Comparison of ENCODE assay signal across 9 cellular contexts in the genomic region with DNA sequence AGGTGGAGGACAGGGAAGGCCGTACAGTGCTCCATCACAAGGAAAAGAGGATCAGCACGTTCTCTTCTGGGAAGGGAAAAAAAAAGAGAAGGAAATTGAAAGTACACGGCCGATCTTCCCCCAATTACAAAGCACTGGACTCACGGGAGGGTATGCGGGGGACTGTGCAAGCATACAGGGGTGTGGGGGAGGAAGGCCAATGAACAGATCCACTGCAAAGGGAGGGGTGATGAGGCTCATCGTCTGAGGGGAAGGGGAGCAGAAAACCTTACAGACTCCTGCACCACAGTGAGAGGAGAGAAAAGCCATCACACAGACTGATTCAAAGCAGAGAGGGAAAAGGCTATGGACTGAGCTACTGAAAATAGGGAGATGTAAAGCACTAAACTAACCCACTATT. TPM values are rescaled to one million over a fixed set of nuclear protein-coding genes. Genes with fewer than 3 reads are reported as not detected.
DNase-seq lines count a peak whose midpoint lies in the region; ATAC-seq, FAIRE-seq and TF ChIP-seq lines count a peak whose summit lies in the region.
"Had no signal": no experiment of that assay in that cellular context is flagged by ENCODE, and none has a peak within 500 bp of the region (broad histone marks: within the 10 kb centered on the region; RNA-seq: fewer than 3 reads in every experiment).

No MANE protein-coding gene starts in this region.

- H3K4me1 Mint-ChIP-seq in activated CD8-positive, alpha-beta memory T cell treated with anti-CD3 and anti-CD28 coated beads, Interleukin-2, amount 10 ng/mL, durations not matched to agents 7 days and 5 days, result peaks cover 51% of the 10 kb centered on the region

- no peaks in the 10 kb centered on the region for H3K9me3 Mint-ChIP-seq in activated CD8-positive, alpha-beta memory T cell treated with anti-CD3 and anti-CD28 coated beads, Interleukin-2, amount 10 ng/mL, durations not matched to agents 7 days and 5 days (ENCODE audit: low read depth)
- no peaks in the 10 kb centered on the region for H3K9me3 Mint-ChIP-seq in activated naive CD4-positive, alpha-beta T cell treated with anti-CD3 and anti-CD28 coated beads, Interleukin-2, amount 50 U/mL, for 72 hours

- TF ChIP-seq CTCF in keratinocyte (optimal IDR thresholded peaks at IDR 0.05 in 1 of 3, IDR thresholded peaks at IDR 0.05 in 1 of 3, conservative IDR thresholded peaks at IDR 0.05 in 1 of 3; ENCODE audit: extremely low read depth in 1 of 3, insufficient read depth in 2 of 3, low read length in 3 of 3) (no peak), testis (IDR thresholded peaks at IDR 0.05) (no peak)

- H3K9me3 ChIP-seq in keratinocyte (ENCODE audit: control insufficient read depth, low read depth, low read length) (no peaks in the 10 kb centered on the region), testis (no peaks in the 10 kb centered on the region)

- ATAC-seq in activated CD8-positive, alpha-beta memory T cell treated with anti-CD3 and anti-CD28 coated beads, Interleukin-2, amount 10 ng/mL, durations not matched to agents 7 days and 5 days, result no peak
- no peak for ATAC-seq in activated naive CD4-positive, alpha-beta T cell treated with anti-CD3 and anti-CD28 coated beads, Interleukin-2, amount 50 U/mL, for 72 hours
- ATAC-seq in GM19351 (IDR thresholded peaks at IDR 0.05; ENCODE audit: unreplicated experiment), result no peak
- ATAC-seq in HG03460 (IDR thresholded peaks at IDR 0.05; ENCODE audit: unreplicated experiment), result no peak

- H3K4me3 ChIP-seq in keratinocyte (ENCODE audit: control insufficient read depth in 2 of 3, extremely low read depth in 1 of 3, insufficient read depth in 2 of 3, low read depth in 1 of 3, low read length in 3 of 3) (peak overlapping the region; percentile 48 to 77 (median 73)), testis (peak overlapping the region; percentile 66 to 77)

- H3K4me1 ChIP-seq in keratinocyte (ENCODE audit: control insufficient read depth, extremely low read depth, insufficient read depth, low read length) (peaks cover 16% of the 10 kb centered on the region), testis (peaks cover 3% of the 10 kb centered on the region)

- no peaks in the 10 kb centered on the region for H4K20me1 ChIP-seq in keratinocyte (ENCODE audit: control insufficient read depth, extremely low read depth, insufficient read depth, low read length)

- H3K79me2 ChIP-seq in keratinocyte (ENCODE audit: control insufficient read depth, insufficient read depth, low read length), result peaks cover 13% of the 10 kb centered on the region

- H3K27me3 ChIP-seq in keratinocyte (ENCODE audit: control insufficient read depth, extremely low read depth, insufficient read depth, low read length) (no peaks in the 10 kb centered on the region), testis (no peaks in the 10 kb centered on the region)

- peak overlapping the region; percentile 82 for H3K9ac ChIP-seq in keratinocyte (ENCODE audit: control insufficient read depth, extremely low read depth, insufficient read depth, low read length)

- no peak overlapping the region for H2AFZ ChIP-seq in keratinocyte (ENCODE audit: control insufficient read depth, low read length)

- no peak overlapping the region for H3K27ac ChIP-seq in keratinocyte (ENCODE audit: control insufficient read depth, insufficient read depth, low read length)
- H3K27ac ChIP-seq in testis, result peak overlapping the region; percentile 85 to 93

- dilution Hi-C loops in keratinocyte (cut with MboI; ENCODE audit: extremely low pct_ligation_motif_present, low sequenced_read_pairs), result no loop called here

- WGBS in testis, 2 donors, result 0 to 6% methylated on average over 5 to 7 of the region's 7 CpGs

- CTCF ChIA-PET in activated CD8-positive, alpha-beta memory T cell treated with anti-CD3 and anti-CD28 coated beads, Interleukin-2, amount 10 ng/mL, durations not matched to agents 7 days and 5 days (lab: Charles Lee), result no interaction called here

- intact Hi-C loops in testis (cut with DNase I; ENCODE audit: low total_unique reads), result no loop called here

- H3K36me3 Mint-ChIP-seq in activated CD8-positive, alpha-beta memory T cell treated with anti-CD3 and anti-CD28 coated beads, Interleukin-2, amount 10 ng/mL, durations not matched to agents 7 days and 5 days, result peaks cover 42% of the 10 kb centered on the region
- peaks cover 37 to 45% of the 10 kb centered on the region in 2 donors for H3K36me3 Mint-ChIP-seq in activated naive CD4-positive, alpha-beta T cell treated with anti-CD3 and anti-CD28 coated beads, Interleukin-2, amount 50 U/mL, for 72 hours

- H3K4me3 Mint-ChIP-seq in activated CD8-positive, alpha-beta memory T cell treated with anti-CD3 and anti-CD28 coated beads, Interleukin-2, amount 10 ng/mL, durations not matched to agents 7 days and 5 days, result peak overlapping the region; percentile 87

- peaks cover 2% of the 10 kb centered on the region for H3K9me1 ChIP-seq in keratinocyte (ENCODE audit: control insufficient read depth, extremely low read depth, insufficient read depth, low read length)

- peak overlapping the region; percentile 80 for H3K4me2 ChIP-seq in keratinocyte (ENCODE audit: control insufficient read depth, extremely low read depth, insufficient read depth, low read depth, low read length)

- no peak for TF ChIP-seq POLR2A in testis (IDR thresholded peaks at IDR 0.05)

- H3K36me3 ChIP-seq in keratinocyte (ENCODE audit: control insufficient read depth in 2 of 2, extremely low read depth in 1 of 2, insufficient read depth in 2 of 2, low read length in 2 of 2) (peaks cover 2 to 11% of the 10 kb centered on the region in 2 experiments), testis (ENCODE audit: low read depth, missing control alignments) (no peaks in the 10 kb centered on the region)

- H3K27ac Mint-ChIP-seq in activated CD8-positive, alpha-beta memory T cell treated with anti-CD3 and anti-CD28 coated beads, Interleukin-2, amount 10 ng/mL, durations not matched to agents 7 days and 5 days, result peak overlapping the region; percentile 92
- peak overlapping the region; percentile 94 to 95 for H3K27ac Mint-ChIP-seq in activated naive CD4-positive, alpha-beta T cell treated with anti-CD3 and anti-CD28 coated beads, Interleukin-2, amount 50 U/mL, for 72 hours

- FAIRE-seq in keratinocyte (lab: Jason Lieb, UNC), result no peak

- H3K27me3 Mint-ChIP-seq in activated CD8-positive, alpha-beta memory T cell treated with anti-CD3 and anti-CD28 coated beads, Interleukin-2, amount 10 ng/mL, durations not matched to agents 7 days and 5 days, result no peaks in the 10 kb centered on the region

- DNase-seq in activated CD8-positive, alpha-beta memory T cell treated with anti-CD3 and anti-CD28 coated beads, Interleukin-2, amount 10 ng/mL, durations not matched to agents 7 days and 5 days, result no peak
- no peak for DNase-seq in activated CD8-positive, alpha-beta memory T cell treated with anti-CD3 and anti-CD28 coated beads, Interleukin-2, amount 50 U/mL, for 4 hours
- no peak for DNase-seq in activated naive CD4-positive, alpha-beta T cell treated with anti-CD3 and anti-CD28 coated beads, Interleukin-2, amount 50 U/mL, for 72 hours (ENCODE audit: low spot score in 2 of 2)
- DNase-seq in keratinocyte (ENCODE audit: low read depth, low spot score) (no peak), testis (no peak)
- no peak for DNase-seq in stimulated activated naive CD4-positive, alpha-beta T cell treated with Interleukin-2 at 50 U/mL for 16 hours (lab: John Stamatoyannopoulos, UW)
- DNase-seq: SIG-M5 had no signal

RNA-seq across cellular contexts. Expression of a gene that starts 1.1 kb away (rescaled TPM):
- total RNA-seq in activated CD8-positive, alpha-beta memory T cell treated with anti-CD3 and anti-CD28 coated beads, Interleukin-2, amount 10 ng/mL, durations not matched to agents 7 days and 5 days, result 10 to 100 TPM; 51.4 to 57.4 TPM
- 100 to 1,000 TPM in 1 of 2 donors, 10 to 100 TPM in 1; 95.1 to 136 TPM for total RNA-seq in activated naive CD4-positive, alpha-beta T cell treated with anti-CD3 and anti-CD28 coated beads, Interleukin-2, amount 50 U/mL, for 72 hours
- polyA plus RNA-seq in keratinocyte (8.2 to 13.5 TPM (median 12.9 TPM) in 3 replicates), testis (ENCODE audit: insufficient read depth, low read depth, low replicate concordance) (70.9 TPM)
- 7.7 TPM for polyA plus RNA-seq in keratinocyte (2011; ENCODE audit: low read depth)
- 13.3 and 15.4 TPM in 2 replicates for polyA plus RNA-seq in keratinocyte (2011; cell fraction: cytosol; rRNA removed)
- 6.4 and 8.2 TPM in 2 replicates for polyA plus RNA-seq in keratinocyte (2011; cell fraction: nucleus; rRNA removed)
- polyA plus RNA-seq in keratinocyte (2012; ENCODE audit: low replicate concordance), result 12.7 and 16.5 TPM in 2 replicates
- 9.9 to 25.6 TPM (median 10.3 TPM) in 3 replicates for polyA minus RNA-seq in keratinocyte
- polyA minus RNA-seq in keratinocyte (2011; cell fraction: cytosol; rRNA and poly(A)+ RNA removed), result 15.9 TPM
- 4.3 and 5.4 TPM in 2 replicates for polyA minus RNA-seq in keratinocyte (2011; cell fraction: nucleus; rRNA and poly(A)+ RNA removed)
- 100 to 1,000 TPM; 102 to 114 TPM for total RNA-seq in testis

RNA-seq across cellular contexts. Expression of a gene that starts 9.7 kb away (rescaled TPM):
- 100 to 1,000 TPM; 118 to 151 TPM for total RNA-seq in activated CD8-positive, alpha-beta memory T cell treated with anti-CD3 and anti-CD28 coated beads, Interleukin-2, amount 10 ng/mL, durations not matched to agents 7 days and 5 days
- total RNA-seq in activated naive CD4-positive, alpha-beta T cell treated with anti-CD3 and anti-CD28 coated beads, Interleukin-2, amount 50 U/mL, for 72 hours, result 100 to 1,000 TPM; 162 to 210 TPM
- polyA plus RNA-seq in keratinocyte (87.4 to 102 TPM (median 93.1 TPM) in 3 replicates), testis (ENCODE audit: insufficient read depth, low read depth, low replicate concordance) (79.9 TPM)
- 64.4 TPM for polyA plus RNA-seq in keratinocyte (2011; ENCODE audit: low read depth)
- 45.9 and 76.7 TPM in 2 replicates for polyA plus RNA-seq in keratinocyte (2011; cell fraction: cytosol; rRNA removed)
- polyA plus RNA-seq in keratinocyte (2011; cell fraction: nucleus; rRNA removed), result 27.2 and 29.2 TPM in 2 replicates
- 90.2 and 102 TPM in 2 replicates for polyA plus RNA-seq in keratinocyte (2012; ENCODE audit: low replicate concordance)
- 29.4 to 38.2 TPM (median 33.3 TPM) in 3 replicates for polyA minus RNA-seq in keratinocyte
- polyA minus RNA-seq in keratinocyte (2011; cell fraction: cytosol; rRNA and poly(A)+ RNA removed), result 42.8 TPM
- polyA minus RNA-seq in keratinocyte (2011; cell fraction: nucleus; rRNA and poly(A)+ RNA removed), result 13.5 and 13.9 TPM in 2 replicates
- total RNA-seq in testis, result 10 to 100 TPM; 63.8 to 72.0 TPM

RNA-seq across cellular contexts. Expression of a gene that starts 19.6 kb away (rescaled TPM):
- 1 to 10 TPM; 2.7 to 4.0 TPM for total RNA-seq in activated CD8-positive, alpha-beta memory T cell treated with anti-CD3 and anti-CD28 coated beads, Interleukin-2, amount 10 ng/mL, durations not matched to agents 7 days and 5 days
- total RNA-seq in activated naive CD4-positive, alpha-beta T cell treated with anti-CD3 and anti-CD28 coated beads, Interleukin-2, amount 50 U/mL, for 72 hours, result 10 to 100 TPM in 1 of 2 donors, 1 to 10 TPM in 1; 5.1 to 11.1 TPM
- polyA plus RNA-seq in keratinocyte (0.03 to 0.04 TPM in 2 of 3 replicates, not detected in the other), testis (ENCODE audit: insufficient read depth, low read depth, low replicate concordance) (4.4 TPM)
- polyA plus RNA-seq in keratinocyte (2011; ENCODE audit: low read depth), result not detected
- polyA plus RNA-seq in keratinocyte (2011; cell fraction: cytosol; rRNA removed), result not detected in 2 replicates
- 0.15 and 0.23 TPM in 2 replicates for polyA plus RNA-seq in keratinocyte (2011; cell fraction: nucleus; rRNA removed)
- 0.35 TPM in 1 of 2 replicates, not detected in the other for polyA plus RNA-seq in keratinocyte (2012; ENCODE audit: low replicate concordance)
- polyA minus RNA-seq in keratinocyte, result 0.19 TPM in 1 of 3 replicates, not detected in the others
- not detected for polyA minus RNA-seq in keratinocyte (2011; cell fraction: cytosol; rRNA and poly(A)+ RNA removed)
- polyA minus RNA-seq in keratinocyte (2011; cell fraction: nucleus; rRNA and poly(A)+ RNA removed), result 0.11 and 0.16 TPM in 2 replicates
- 1 to 10 TPM; 1.9 to 2.8 TPM for total RNA-seq in testis

RNA-seq across cellular contexts. Expression of a gene that starts 29.6 kb away (rescaled TPM):
- under 1 TPM; 0.09 to 0.15 TPM for total RNA-seq in activated CD8-positive, alpha-beta memory T cell treated with anti-CD3 and anti-CD28 coated beads, Interleukin-2, amount 10 ng/mL, durations not matched to agents 7 days and 5 days
- 1 to 10 TPM in 1 of 2 donors, under 1 TPM in 1; 0.47 to 3.0 TPM for total RNA-seq in activated naive CD4-positive, alpha-beta T cell treated with anti-CD3 and anti-CD28 coated beads, Interleukin-2, amount 50 U/mL, for 72 hours
- polyA plus RNA-seq in keratinocyte (0.07 to 0.36 TPM in 2 of 3 replicates, not detected in the other), testis (ENCODE audit: insufficient read depth, low read depth, low replicate concordance) (3.5 TPM)
- 0.49 TPM for polyA plus RNA-seq in keratinocyte (2011; ENCODE audit: low read depth)
- polyA plus RNA-seq in keratinocyte (2011; cell fraction: cytosol; rRNA removed), result 0.34 and 0.56 TPM in 2 replicates
- polyA plus RNA-seq in keratinocyte (2011; cell fraction: nucleus; rRNA removed), result 0.19 and 1.1 TPM in 2 replicates
- polyA plus RNA-seq in keratinocyte (2012; ENCODE audit: low replicate concordance), result 0.85 and 1.2 TPM in 2 replicates
- polyA minus RNA-seq in keratinocyte, result 0.10 to 3.0 TPM in 2 of 3 replicates, not detected in the other
- not detected for polyA minus RNA-seq in keratinocyte (2011; cell fraction: cytosol; rRNA and poly(A)+ RNA removed)
- 0.32 TPM in 1 of 2 replicates, not detected in the other for polyA minus RNA-seq in keratinocyte (2011; cell fraction: nucleus; rRNA and poly(A)+ RNA removed)
- 1 to 10 TPM; 2.8 to 3.4 TPM for total RNA-seq in testis
